ENCODE assay signal across 9 cellular contexts in the genomic region with DNA sequence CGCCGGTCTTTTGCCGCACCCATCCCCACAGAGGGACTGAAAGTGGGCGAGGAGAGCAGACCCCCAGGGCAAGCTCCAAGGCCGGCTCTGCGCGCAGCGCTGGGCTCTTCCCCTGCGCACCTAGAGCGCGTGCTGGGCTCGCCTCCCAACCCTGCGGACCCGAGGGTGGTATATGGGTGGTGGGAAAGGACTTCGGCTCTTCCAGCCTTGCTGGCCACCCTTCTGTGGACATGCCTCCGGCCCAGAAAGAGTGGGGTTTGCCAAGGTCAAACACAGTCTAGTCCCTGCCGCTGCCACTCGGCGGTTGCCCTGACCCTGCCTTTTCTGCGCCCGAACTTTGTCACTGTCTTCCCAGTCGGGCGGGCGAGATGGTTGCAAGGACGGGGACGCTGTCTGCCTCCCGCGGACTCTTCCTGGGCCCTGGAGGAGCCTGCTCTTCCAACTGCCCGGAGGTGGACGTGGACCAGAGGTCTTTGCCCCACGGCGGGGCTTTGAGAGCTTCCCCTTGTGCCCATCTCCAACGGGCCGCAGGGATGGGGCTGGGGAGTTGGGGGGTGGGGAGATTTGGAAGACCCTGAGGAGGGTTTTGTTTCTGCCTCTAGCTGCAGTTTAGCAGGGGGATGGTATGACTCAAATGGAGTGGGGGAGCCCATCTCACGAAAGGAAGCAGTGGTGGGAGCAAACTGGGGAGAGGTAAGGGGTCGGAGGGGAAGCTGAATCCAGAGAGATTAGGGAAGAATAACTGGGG. TPM values are rescaled to one million over a fixed set of nuclear protein-coding genes. Genes with fewer than 3 reads are reported as not detected.
DNase-seq lines count a peak whose midpoint lies in the region; ATAC-seq and TF ChIP-seq lines count a peak whose summit lies in the region.
"Had no signal": no experiment of that assay in that cellular context is flagged by ENCODE, and none has a peak within 500 bp of the region (broad histone marks: within the 10 kb centered on the region; RNA-seq: fewer than 3 reads in every experiment).

No MANE protein-coding gene starts in this region.

- H3K27ac ChIP-seq in KMS-11 (no peak overlapping the region), heart left ventricle (no peak overlapping the region), trophoblast cell (ENCODE audit: low read depth, low read length) (no peak overlapping the region)

- H3K27me3 ChIP-seq in KMS-11 (ENCODE audit: insufficient read depth, low read depth) (no peaks in the 10 kb centered on the region), heart left ventricle (peaks cover 0 to 45% (median 19%) of the 10 kb centered on the region in 9 donors), trophoblast cell (ENCODE audit: insufficient read depth, low read length) (peaks cover 27% of the 10 kb centered on the region)

- no peak overlapping the region for H4K12ac ChIP-seq in trophoblast cell (ENCODE audit: low read depth, low read length)

- H3K4ac ChIP-seq in trophoblast cell (ENCODE audit: low read depth, low read length) = no peak overlapping the region

- H3K4me3 ChIP-seq in KMS-11 (IDR thresholded peaks at IDR 0.05; ENCODE audit: insufficient read depth, low read depth, low read length) (no peak overlapping the region), heart left ventricle (peak overlapping the region; percentile 49 to 84 (median 63)), trophoblast cell (ENCODE audit: low read depth, low read length) (no peak overlapping the region)

- no peak overlapping the region for H3K14ac ChIP-seq in trophoblast cell (ENCODE audit: low read length)

- no peak overlapping the region for H3K23ac ChIP-seq in trophoblast cell (ENCODE audit: low read length)

- 14 to 23% (median 15%) methylated on average over 29 to 36 of the region's 36 CpGs for WGBS in heart left ventricle, 4 donors
- no CpG with 5 or more reads among the region's 36 CpGs for WGBS in trophoblast cell (ENCODE audit: extremely low coverage, insufficient coverage, insufficient read length)

- TF ChIP-seq POLR2A in heart left ventricle (IDR thresholded peaks at IDR 0.05) = no peak

- TF ChIP-seq CTCF in KMS-11 (conservative IDR thresholded peaks at IDR 0.05; ENCODE audit: low read depth, low read length) = no peak
- no peak for TF ChIP-seq CTCF in heart left ventricle (IDR thresholded peaks at IDR 0.05)

- H3K79me1 ChIP-seq in trophoblast cell (ENCODE audit: low read length) = no peaks in the 10 kb centered on the region

- no peak overlapping the region for H2BK12ac ChIP-seq in trophoblast cell (ENCODE audit: low read length)

- H2BK5ac ChIP-seq in trophoblast cell (ENCODE audit: low read depth, low read length, poor library complexity) = no peak overlapping the region

- ATAC-seq in heart left ventricle (peak in 2 of 4 donors; percentile 9 to 19), GM18498 (IDR thresholded peaks at IDR 0.05; ENCODE audit: unreplicated experiment) (no peak)

- H3K4me1 ChIP-seq in KMS-11 (ENCODE audit: low read depth, poor library complexity, severe bottlenecking) (peaks cover 8% of the 10 kb centered on the region), heart left ventricle (peaks cover 0 to 21% (median 9%) of the 10 kb centered on the region in 12 donors), trophoblast cell (ENCODE audit: control insufficient read depth in 1 of 2, insufficient read depth in 2 of 2, low read length in 2 of 2) (peaks cover 11 to 13% of the 10 kb centered on the region in 2 experiments)

- H4K20me1 ChIP-seq in KMS-11 (ENCODE audit: insufficient read depth) = no peaks in the 10 kb centered on the region

- no peak overlapping the region for H2AK5ac ChIP-seq in trophoblast cell (ENCODE audit: low read length)

- H4K91ac ChIP-seq in trophoblast cell (ENCODE audit: low read depth, low read length) = no peak overlapping the region

- no peak overlapping the region for H2BK120ac ChIP-seq in trophoblast cell (ENCODE audit: insufficient read depth, low read length, poor library complexity)

- no peaks in the 10 kb centered on the region for H3K9me3 ChIP-seq in heart left ventricle
- H3K9me3 ChIP-seq in trophoblast cell (ENCODE audit: insufficient read depth, low read depth, low read length) = no peaks in the 10 kb centered on the region

- H3K4me2 ChIP-seq in KMS-11 (peak overlapping the region; percentile 91), trophoblast cell (ENCODE audit: low read length) (peak overlapping the region; percentile 98)

- no peak overlapping the region for H4K8ac ChIP-seq in trophoblast cell (ENCODE audit: low read depth, low read length)

- H3K79me2 ChIP-seq in KMS-11 (ENCODE audit: insufficient read depth, low read depth) (peaks cover 7% of the 10 kb centered on the region; the same call in 1 of the 2 replicates), trophoblast cell (ENCODE audit: control insufficient read depth, insufficient read depth, low read length, poor library complexity) (no peaks in the 10 kb centered on the region)

- H3K9ac ChIP-seq in KMS-11 (no peak overlapping the region; the same call in 1 of the 2 replicates), trophoblast cell (ENCODE audit: low read length) (no peak overlapping the region)

- no peak overlapping the region for H2AFZ ChIP-seq in KMS-11 (ENCODE audit: low read depth)
- no peak overlapping the region for H2AFZ ChIP-seq in trophoblast cell (ENCODE audit: insufficient read depth, low read length, poor library complexity)

- DNase-seq in DMS79 treated with DMSO at 0.1 percent for 48 hours (lab: John Stamatoyannopoulos, UW) (peak; percentile 48), heart left ventricle (no peak), trophoblast cell (no peak), T-helper 1 cell (no peak), hepatic stellate cell (ENCODE audit: low spot score) (no peak)
- DNase-seq in activated naive CD4-positive, alpha-beta T cell treated with anti-CD3 and anti-CD28 coated beads, Interleukin-2, amount 50 U/mL, for 16 hours = no peak
- DNase-seq: amygdala had no signal

- H3K18ac ChIP-seq in trophoblast cell (ENCODE audit: low read length) = peak overlapping the region; percentile 24

- no peaks in the 10 kb centered on the region for H3K36me3 ChIP-seq in KMS-11 (ENCODE audit: insufficient read depth)
- H3K36me3 ChIP-seq in heart left ventricle = no peaks in the 10 kb centered on the region
- H3K36me3 ChIP-seq in trophoblast cell (ENCODE audit: control insufficient read depth in 1 of 2, insufficient read depth in 2 of 2, low read length in 2 of 2) = no peaks in the 10 kb centered on the region

- intact Hi-C loops in heart left ventricle (cut with DNase I) = no loop called here

RNA-seq across cellular contexts. Expression of a gene that starts 1.5 kb away (rescaled TPM):
- total RNA-seq in heart left ventricle = 10 to 100 TPM in 1 of 9 donors, 1 to 10 TPM in 8; 2.6 to 10.8 (median 4.3) TPM
- polyA plus RNA-seq in heart left ventricle = 1 to 10 TPM in 1 of 2 donors, under 1 TPM in 1; 0.73 to 1.4 TPM
- 3.1 and 3.2 TPM in 2 replicates for polyA plus RNA-seq in trophoblast cell (2013)

Comparison
In these comparisons a context has a peak if more than half of its experiments do, and no peak if none do; other contexts are left out.
1. H3K4me3 ChIP-seq: peak in heart left ventricle (12 of 12); none in KMS-11 (single experiment) and trophoblast cell (single experiment).